ENCODE assay signal across 12 cellular contexts in genomic region chr18:49784427-49785185, GRCh38. TPM values are rescaled to one million over a fixed set of nuclear protein-coding genes. Genes with fewer than 3 reads are reported as not detected.
A peak's percentile ranks its signal among the peaks of the same experiment; 100 is the strongest.
DNase-seq lines count a peak whose midpoint lies in the region; ATAC-seq, FAIRE-seq and TF ChIP-seq lines count a peak whose summit lies in the region.
"Had no signal": no experiment of that assay in that cellular context is flagged by ENCODE, and none has a peak within 500 bp of the region (broad histone marks: within the 10 kb centered on the region; RNA-seq: fewer than 3 reads in every experiment).

No MANE protein-coding gene starts in this region.

- no peak for ATAC-seq in CD4-positive, alpha-beta T cell (ENCODE audit: poor library complexity)
- ATAC-seq in HCT116, result no peak
- no peak for ATAC-seq in K562

- CTCF ChIA-PET in CD4-positive, alpha-beta T cell (lab: Charles Lee), result no interaction called here
- CTCF ChIA-PET in HCT116 (lab: Charles Lee), result interaction anchor here (0.8 to 1.7 kb wide), 8 partner anchors 10 to 320 kb away, joined by 3 to 7 read pairs (median 3); no protein-coding TSS in a partner anchor
- CTCF ChIA-PET in K562 (lab: Yijun Ruan, JAX; ENCODE audit: low intra/inter-chr PET ratio), result no interaction called here

- H3K4me1 ChIP-seq in HCT116 (ENCODE audit: control insufficient read depth in 1 of 2, insufficient read depth in 2 of 2, low read length in 2 of 2), result peaks cover 0 to 14% of the 10 kb centered on the region in 2 experiments; a peak in 3 of 4 replicates
- peaks cover 0 to 4% of the 10 kb centered on the region in 2 experiments; a peak in 2 of 5 replicates for H3K4me1 ChIP-seq in K562 (replicated peaks in 1 of 2; ENCODE audit: control insufficient read depth in 2 of 2, insufficient read depth in 2 of 2, low read length in 2 of 2)
- H3K4me1 ChIP-seq: breast epithelium had no signal

- peaks cover 52% of the 10 kb centered on the region for H3K4me1 Mint-ChIP-seq in CD4-positive, alpha-beta T cell (ENCODE audit: low read depth)

- no peak overlapping the region for H3K9ac ChIP-seq in HCT116 (ENCODE audit: low read length)
- no peak overlapping the region for H3K9ac ChIP-seq in K562 (ENCODE audit: insufficient read depth in 1 of 2, low read depth in 2 of 2, low read length in 2 of 2)

- no peak for TF ChIP-seq POLR2A in HCT116 (IDR thresholded peaks at IDR 0.05; ENCODE audit: borderline replicate concordance, extremely low read depth, insufficient read depth, insufficient read length)
- no peak for TF ChIP-seq POLR2A in K562 (conservative IDR thresholded peaks at IDR 0.05)
- no peak for TF ChIP-seq POLR2A in erythroblast (IDR thresholded peaks at IDR 0.05; ENCODE audit: low read length)

- H3K4me3 Mint-ChIP-seq in CD4-positive, alpha-beta T cell, result no peak overlapping the region

- H3K27ac Mint-ChIP-seq in CD4-positive, alpha-beta T cell, result peak overlapping the region; percentile 32

- no peak for DNase-seq in CD4-positive, alpha-beta T cell
- DNase-seq in HCT116 (ENCODE audit: low read depth, low spot score) (no peak), K562 (ENCODE audit: extremely low read depth in 1 of 4, low spot score in 3 of 4) (no peak), kidney tubule cell (ENCODE audit: low spot score) (peak; percentile 71), putamen (ENCODE audit: low spot score) (no peak), NCI-H524 (lab: John Stamatoyannopoulos, UW) (no peak), nucleus accumbens (lab: John Stamatoyannopoulos, UW) (no peak), erythroblast (lab: John Stamatoyannopoulos, UW) (no peak)
- DNase-seq: heart left ventricle; NCI-H2227 treated with DMSO at 0.1 percent for 48 hours; stimulated activated CD4-positive, alpha-beta T cell treated with anti-CD3 and anti-CD28 coated beads, Interleukin-15, amount 100 ng/mL, for 24 hours had no signal

- H3K36me3 ChIP-seq in HCT116 (ENCODE audit: control insufficient read depth in 1 of 2, insufficient read depth in 2 of 2, low read length in 2 of 2), result no peaks in the 10 kb centered on the region
- peaks cover 7% of the 10 kb centered on the region; the same call in 2 of the 3 replicates for H3K36me3 ChIP-seq in K562 (ENCODE audit: control insufficient read depth, insufficient read depth, low read length)

- H3K9me2 ChIP-seq in HCT116 (ENCODE audit: insufficient read depth), result no peaks in the 10 kb centered on the region

- no peaks in the 10 kb centered on the region for H3K27me3 ChIP-seq in CD4-positive, alpha-beta T cell (ENCODE audit: control insufficient read depth, insufficient read depth, low read length)
- no peaks in the 10 kb centered on the region for H3K27me3 ChIP-seq in HCT116 (ENCODE audit: insufficient read depth, low read length)
- H3K27me3 ChIP-seq in K562 (ENCODE audit: control insufficient read depth in 2 of 2, insufficient read depth in 2 of 2, low read length in 2 of 2), result no peaks in the 10 kb centered on the region
- H3K27me3 ChIP-seq: breast epithelium, heart left ventricle had no signal

- H3K27me3 Mint-ChIP-seq in CD4-positive, alpha-beta T cell, result no peaks in the 10 kb centered on the region

- H3K4me2 ChIP-seq in HCT116 (ENCODE audit: low read length), result no peak overlapping the region
- H3K4me2 ChIP-seq in K562 (ENCODE audit: insufficient read depth, low read length), result no peak overlapping the region

- in situ Hi-C loops in K562 (cut with MboI), result no loop called here

- no peak overlapping the region for H3K27ac ChIP-seq in CD4-positive, alpha-beta T cell (ENCODE audit: low read depth, low read length)
- H3K27ac ChIP-seq in HCT116 (ENCODE audit: low read depth, low read length), result no peak overlapping the region
- H3K27ac ChIP-seq in K562 (ENCODE audit: extremely low read depth, low read depth, low read length), result no peak overlapping the region
- H3K27ac ChIP-seq: breast epithelium had no signal

- TF ChIP-seq CTCF in CD4-positive, alpha-beta T cell (IDR thresholded peaks at IDR 0.05), result no peak
- TF ChIP-seq CTCF in HCT116 (IDR thresholded peaks at IDR 0.05 in 2 of 3, conservative IDR thresholded peaks at IDR 0.05 in 1 of 3; ENCODE audit: borderline replicate concordance in 1 of 3, insufficient read depth in 1 of 3, low read depth in 2 of 3, low read length in 2 of 3) (peak; percentile 18 to 42 (median 20); a peak in 2 of 6 replicates), K562 (IDR thresholded peaks at IDR 0.05 in 2 of 3, conservative IDR thresholded peaks at IDR 0.05 in 1 of 3; ENCODE audit: insufficient read depth in 2 of 3, low read depth in 1 of 3, low read length in 3 of 3) (peak in 1 of 3 experiments; percentile 14; a peak in 1 of 6 replicates)

- WGBS in K562 (ENCODE audit: insufficient coverage, low coverage, missing lambda C conversion rate), result 25% methylated on average over 1 of the region's 1 CpG

- peak; percentile 35 for FAIRE-seq in K562 (lab: Jason Lieb, UNC)

- H3K9me1 ChIP-seq in K562 (ENCODE audit: control insufficient read depth, insufficient read depth, low read length), result no peaks in the 10 kb centered on the region

- H4K20me1 ChIP-seq in HCT116 (ENCODE audit: insufficient read depth) (no peaks in the 10 kb centered on the region), K562 (replicated peaks; ENCODE audit: control insufficient read depth, insufficient read depth, low read length) (no peaks in the 10 kb centered on the region)

- H3K4me3 ChIP-seq in HCT116 (replicated peaks in 1 of 2; ENCODE audit: low read depth in 1 of 2, low read length in 2 of 2), result no peak overlapping the region
- H3K4me3 ChIP-seq in K562, result no peak overlapping the region
- H3K4me3 ChIP-seq: breast epithelium, heart left ventricle had no signal

- intact Hi-C loops in CD4-positive, alpha-beta T cell (cut with DNase I, micrococcal nuclease), result no loop called here
- intact Hi-C loops in HCT116 (cut with micrococcal nuclease) (no loop called here), K562 (cut with micrococcal nuclease) (no loop called here)

- H2AFZ ChIP-seq in HCT116 (ENCODE audit: low read depth, low read length, poor library complexity, severe bottlenecking), result no peak overlapping the region
- no peak overlapping the region for H2AFZ ChIP-seq in K562 (ENCODE audit: low read depth, low read length)

- H3K79me2 ChIP-seq in HCT116 (ENCODE audit: insufficient read depth, low read length), result no peaks in the 10 kb centered on the region
- H3K79me2 ChIP-seq in K562 (ENCODE audit: control insufficient read depth, insufficient read depth, low read length), result no peaks in the 10 kb centered on the region

- TF ChIP-seq EP300 in K562 (IDR thresholded peaks at IDR 0.05; ENCODE audit: low read length), result no peak

- RAD21 ChIA-PET in HCT116 (lab: Charles Lee; ENCODE audit: low non-redundant PET in 1 of 2, low total read pairs in 2 of 2, uncharacterized antibody in 2 of 2, unreplicated experiment in 2 of 2), result interaction anchor here in 1 of 2 experiments (1.1 kb wide), 1 partner anchor 54 kb away, joined by 3 read pairs; no protein-coding TSS in a partner anchor

- peaks cover 72% of the 10 kb centered on the region for H3K36me3 Mint-ChIP-seq in CD4-positive, alpha-beta T cell (ENCODE audit: low read depth)

- TF ChIP-seq RAD21 in HCT116 (IDR thresholded peaks at IDR 0.05; ENCODE audit: low read depth), result peak; percentile 46; the same call in 1 of the 2 replicates
- no peak for TF ChIP-seq RAD21 in K562 (CRISPR knock-in tag; conservative IDR thresholded peaks at IDR 0.05 in 1 of 2, IDR thresholded peaks at IDR 0.05 in 1 of 2)

- no peaks in the 10 kb centered on the region for H3K9me3 ChIP-seq in CD4-positive, alpha-beta T cell (ENCODE audit: control insufficient read depth, low read length)
- H3K9me3 ChIP-seq in HCT116 (ENCODE audit: control insufficient read depth in 1 of 2, insufficient read depth in 1 of 2, low read depth in 1 of 2, low read length in 2 of 2) (no peaks in the 10 kb centered on the region), K562 (replicated peaks; ENCODE audit: control insufficient read depth, insufficient read depth, low read depth, low read length) (no peaks in the 10 kb centered on the region)
- H3K9me3 ChIP-seq: breast epithelium, heart left ventricle had no signal

- no peaks in the 10 kb centered on the region for H3K9me3 Mint-ChIP-seq in CD4-positive, alpha-beta T cell

- POLR2A ChIA-PET in CD4-positive, alpha-beta T cell (lab: Charles Lee), result interaction anchor here (0.9 to 1.1 kb wide), 4 partner anchors 30 to 297 kb away, joined by 3 to 5 read pairs (median 3); partner anchors contain the start of gene C18orf32
- POLR2A ChIA-PET in HCT116 (lab: Charles Lee) (no interaction called here), K562 (lab: Yijun Ruan, JAX) (interaction anchor here (1.3 kb wide), 1 partner anchor 10 kb away, joined by 3 read pairs; no protein-coding TSS in a partner anchor)

- no TSS peak for BruUV-seq in HCT116 (replicated peaks; lab: Mats Ljungman, UMichigan)
- no TSS peak for BruUV-seq in K562 (replicated peaks; lab: Mats Ljungman, UMichigan)

TF ChIP-seq in HCT116, 20 proteins besides CTCF, POLR2A, EP300 and RAD21 (continues in another document):
- no peak for TF ChIP-seq ATF3 (IDR thresholded peaks at IDR 0.05)

TF ChIP-seq in K562, 482 proteins besides CTCF, POLR2A, EP300 and RAD21 (continues in another document):
- TF ChIP-seq TBP (optimal IDR thresholded peaks at IDR 0.05; ENCODE audit: low read depth, low read length), result no peak

RNA-seq across cellular contexts. Expression of gene ACAA2, which starts 28.7 kb away (rescaled TPM):
- 1 to 10 TPM; 5.7 to 6.2 TPM for total RNA-seq in CD4-positive, alpha-beta T cell
- total RNA-seq in HCT116 (2021; ENCODE audit: unreplicated experiment) (18.2 TPM), K562 (2014; rRNA removed) (15.6 and 17.6 TPM in 2 replicates), K562 (2014; rRNA removed; fragmentation: Illumina TruSeq; extraction: Trizol) (26.6 and 28.4 TPM in 2 replicates), K562 (2015; rRNA removed; fragmentation: Illumina TruSeq; extraction: Trizol) (21.4 and 22.3 TPM in 2 replicates), K562 (2021) (21.5 and 22.4 TPM in 2 replicates)
- polyA plus RNA-seq in HCT116 (2012), result 14.7 and 17.2 TPM in 2 replicates
- 2.3 and 7.6 TPM in 2 replicates for total RNA-seq in K562 (2011; cell fraction: chromatin; rRNA removed; ENCODE audit: low replicate concordance)
- total RNA-seq in K562 (2011; cell fraction: nucleolus; rRNA removed), result 2.2 and 4.6 TPM in 2 replicates
- 5.1 and 8.6 TPM in 2 replicates for total RNA-seq in K562 (2011; cell fraction: nucleoplasm; rRNA removed)
- polyA plus RNA-seq in K562 (2011; rRNA removed) (13.2 and 13.3 TPM in 2 replicates), K562 (2014; fragmentation: Illumina TruSeq; extraction: Trizol) (17.6 and 23.3 TPM in 2 replicates), K562 (2014; fragmentation: Nextera tagmentation; extraction: Ambion mirVana) (10 to 100 TPM; 21.7 to 31.5 TPM), K562 (2014; rRNA removed) (13.2 and 15.0 TPM in 2 replicates)
- polyA plus RNA-seq in K562 (2011; cell fraction: cytosol; rRNA removed), result 4.1 and 11.4 TPM in 2 replicates
- 4.7 and 7.5 TPM in 2 replicates for polyA plus RNA-seq in K562 (2011; cell fraction: nucleus; rRNA removed)
- 27.9 and 45.3 TPM in 2 replicates for polyA plus RNA-seq in K562 (2012)
- 15.6 and 18.9 TPM in 2 replicates for polyA minus RNA-seq in K562 (2011; rRNA and poly(A)+ RNA removed)
- 4.8 and 5.5 TPM in 2 replicates for polyA minus RNA-seq in K562 (2011; cell fraction: cytosol; rRNA and poly(A)+ RNA removed)
- polyA minus RNA-seq in K562 (2011; cell fraction: nucleus; rRNA and poly(A)+ RNA removed), result 1.5 and 3.8 TPM in 2 replicates
